In genomic region chr14:63543826-63544320, GRCh38 we compare ENCODE assay signal across 8 cellular contexts. TPM values are rescaled to one million over a fixed set of nuclear protein-coding genes. Genes with fewer than 3 reads are reported as not detected.
DNase-seq lines count a peak whose midpoint lies in the region; ATAC-seq and TF ChIP-seq lines count a peak whose summit lies in the region.

No MANE protein-coding gene starts in this region.

- H3K4me1 Mint-ChIP-seq in osteocyte (ENCODE audit: unreplicated experiment), result peaks cover 25% of the 10 kb centered on the region

- H3K9me3 Mint-ChIP-seq in osteocyte (ENCODE audit: unreplicated experiment), result no peaks in the 10 kb centered on the region

- H3K36me3 Mint-ChIP-seq in osteocyte (ENCODE audit: unreplicated experiment), result peaks cover 7% of the 10 kb centered on the region

- peak overlapping the region; percentile 87 to 94 for H3K27ac ChIP-seq in esophagus (ENCODE audit: low read depth in 2 of 2, low read length in 1 of 2)

- H3K4me3 ChIP-seq in esophagus (ENCODE audit: low read depth in 1 of 2, low read length in 2 of 2), result peak overlapping the region; percentile 83 to 94

- peak overlapping the region; percentile 94 for H3K4me3 Mint-ChIP-seq in osteocyte (ENCODE audit: unreplicated experiment)

- peak; percentile 21 for DNase-seq in RPMI8226
- no peak for DNase-seq in osteocyte (ENCODE audit: extremely low spot score, unreplicated experiment)
- no peak for DNase-seq in GDM1 (lab: John Stamatoyannopoulos, UW)
- no peak for DNase-seq in UCSD-AML1 (lab: John Stamatoyannopoulos, UW; ENCODE audit: unreplicated experiment)
- DNase-seq in activated gamma-delta T cell treated with Interleukin-2 at 50 U/mL for 16 hours, result no peak

- H3K27me3 ChIP-seq in esophagus (ENCODE audit: control insufficient read depth in 1 of 2, insufficient read depth in 2 of 2, low read length in 2 of 2), result no peaks in the 10 kb centered on the region

- H3K9me3 ChIP-seq in esophagus (ENCODE audit: control insufficient read depth in 2 of 2, insufficient read depth in 1 of 2, low read depth in 1 of 2, low read length in 1 of 2), result no peaks in the 10 kb centered on the region

- no peaks in the 10 kb centered on the region for H3K27me3 Mint-ChIP-seq in osteocyte (ENCODE audit: unreplicated experiment)

- H3K36me3 ChIP-seq in esophagus (ENCODE audit: control insufficient read depth in 2 of 2, insufficient read depth in 2 of 2, low read length in 1 of 2), result no peaks in the 10 kb centered on the region

- TF ChIP-seq CTCF in osteocyte (IDR thresholded peaks at IDR 0.05), result no peak

- 0% methylated on average over 20 of the region's 20 CpGs for WGBS in esophagus, 2 donors

- peak; percentile 17 for ATAC-seq in GM18519 (IDR thresholded peaks at IDR 0.05; ENCODE audit: low FRiP score, unreplicated experiment)
- peak; percentile 30 for ATAC-seq in HG02610 (IDR thresholded peaks at IDR 0.05; ENCODE audit: unreplicated experiment)

- no peaks in the 10 kb centered on the region for H3K4me1 ChIP-seq in esophagus (ENCODE audit: control insufficient read depth in 2 of 2, insufficient read depth in 2 of 2, low read length in 1 of 2)

- H3K27ac Mint-ChIP-seq in osteocyte (ENCODE audit: unreplicated experiment), result peak overlapping the region; percentile 89

RNA-seq across cellular contexts. Expression of gene PPP2R5E, which starts 0.7 kb away (rescaled TPM):
- 10 to 100 TPM; 10.9 to 13.0 TPM for polyA plus RNA-seq in esophagus
- 43.3 and 43.7 TPM in 2 replicates for total RNA-seq in osteocyte
